Comparison of ENCODE assay signal across 1 cellular context in the genomic region with DNA sequence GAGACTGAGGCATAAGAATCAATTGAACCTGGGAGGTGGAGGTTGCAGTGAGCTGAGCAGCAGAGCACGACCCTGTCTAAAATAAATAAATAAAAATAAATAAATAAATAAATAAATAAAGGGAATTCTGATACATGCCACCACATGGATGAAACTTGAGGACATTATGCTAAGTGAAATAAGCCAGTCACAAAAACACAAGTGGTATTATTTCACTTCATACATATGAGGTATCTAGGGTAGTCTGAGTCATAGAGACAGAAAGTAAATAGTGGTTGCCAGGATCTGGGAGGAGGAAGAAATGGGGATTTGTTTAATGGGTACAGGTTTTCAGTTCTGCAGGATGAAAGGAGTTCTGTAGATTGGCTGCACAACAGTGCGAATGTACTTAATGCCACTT.
TF ChIP-seq lines count a peak whose summit lies in the region.

No MANE protein-coding gene starts in this region.

TF ChIP-seq in HEK293, 187 proteins besides CTCF, POLR2A, EP300 and RAD21 (continued from another document):
- TF ChIP-seq PRDM6 (tag by site-specific recombination; IDR thresholded peaks at IDR 0.05): no peak
- TF ChIP-seq ZNF658 (tag by site-specific recombination; IDR thresholded peaks at IDR 0.05): no peak
- TF ChIP-seq ZNF391 (tag by site-specific recombination; IDR thresholded peaks at IDR 0.05; ENCODE audit: borderline replicate concordance, low read depth): no peak
- no peak for TF ChIP-seq ZBTB48 (tag by site-specific recombination; IDR thresholded peaks at IDR 0.05)
